14 cellular contexts compared by ENCODE assay signal in genomic region chr15:60557157-60557556, GRCh38.
DNase-seq lines count a peak whose midpoint lies in the region; ATAC-seq and TF ChIP-seq lines count a peak whose summit lies in the region.
"Had no signal": no experiment of that assay in that cellular context is flagged by ENCODE, and none has a peak within 500 bp of the region (broad histone marks: within the 10 kb centered on the region; RNA-seq: fewer than 3 reads in every experiment).

No MANE protein-coding gene starts in this region.

- intact Hi-C loops in esophagus muscularis mucosa (cut with DNase I) (no loop called here), testis (cut with DNase I; ENCODE audit: low total_unique reads) (no loop called here)

- H3K4me1 ChIP-seq in esophagus muscularis mucosa = peaks cover 4 to 52% (median 29%) of the 10 kb centered on the region in 4 donors
- H3K4me1 ChIP-seq in testis = peaks cover 47% of the 10 kb centered on the region
- H3K4me1 ChIP-seq: breast epithelium had no signal

- H3K27me3 Mint-ChIP-seq in activated T-cell treated with anti-CD3 and anti-CD28 coated beads, Interleukin-2, amount 50 U/mL, for 24 hours = no peaks in the 10 kb centered on the region
- no peaks in the 10 kb centered on the region for H3K27me3 Mint-ChIP-seq in T-helper 1 cell treated with Interleukin-12 subunit alpha and Interleukin-12 subunit beta and Interleukin-4 antibody, amounts not matched to agents 30 μg/mL and 1 μg/mL, for 36 hours (ENCODE audit: low read depth)
- H3K27me3 Mint-ChIP-seq: naive B cell had no signal

- TF ChIP-seq POLR2A in esophagus muscularis mucosa (IDR thresholded peaks at IDR 0.05; ENCODE audit: low read depth) (no peak), testis (IDR thresholded peaks at IDR 0.05) (no peak)

- no peak overlapping the region for H3K4me3 Mint-ChIP-seq in activated T-cell treated with anti-CD3 and anti-CD28 coated beads, Interleukin-2, amount 50 U/mL, for 24 hours
- H3K4me3 Mint-ChIP-seq in T-helper 1 cell treated with Interleukin-12 subunit alpha and Interleukin-12 subunit beta and Interleukin-4 antibody, amounts not matched to agents 30 μg/mL and 1 μg/mL, for 36 hours = peak overlapping the region; percentile 46
- H3K4me3 Mint-ChIP-seq: HFFc6, naive B cell had no signal

- 43% methylated on average over 3 of the region's 3 CpGs for WGBS in esophagus muscularis mucosa
- 40 to 51% methylated on average over 3 of the region's 3 CpGs for WGBS in testis, 2 donors

- no peak for DNase-seq in activated T-cell treated with anti-CD3 and anti-CD28 coated beads, Interleukin-2, amount 50 U/mL, for 24 hours
- DNase-seq in activated T-cell treated with anti-CD3 and anti-CD28 coated beads, Interleukin-2, amount 50 U/mL, for 1 hour = no peak
- DNase-seq in esophagus muscularis mucosa (ENCODE audit: extremely low spot score) (no peak), testis (no peak), middle frontal gyrus (ENCODE audit: extremely low spot score, low spot score) (no peak), SW480 (ENCODE audit: low spot score) (no peak)
- DNase-seq: glutamatergic neuron, HFFc6, naive B cell, NCI-H2171 treated with DMSO at 0.1 percent for 48 hours, SHP77 had no signal

- no peak overlapping the region for H3K4me3 ChIP-seq in esophagus muscularis mucosa
- no peak overlapping the region for H3K4me3 ChIP-seq in testis
- H3K4me3 ChIP-seq: breast epithelium had no signal

- peaks cover 53% of the 10 kb centered on the region for H3K36me3 Mint-ChIP-seq in activated T-cell treated with anti-CD3 and anti-CD28 coated beads, Interleukin-2, amount 50 U/mL, for 24 hours (ENCODE audit: low read depth)
- peaks cover 41% of the 10 kb centered on the region for H3K36me3 Mint-ChIP-seq in T-helper 1 cell treated with Interleukin-12 subunit alpha and Interleukin-12 subunit beta and Interleukin-4 antibody, amounts not matched to agents 30 μg/mL and 1 μg/mL, for 36 hours (ENCODE audit: low read depth)

- no peak for TF ChIP-seq CTCF in esophagus muscularis mucosa (IDR thresholded peaks at IDR 0.05)
- no peak for TF ChIP-seq CTCF in testis (IDR thresholded peaks at IDR 0.05)

- peaks cover 80% of the 10 kb centered on the region for H3K4me1 Mint-ChIP-seq in activated T-cell treated with anti-CD3 and anti-CD28 coated beads, Interleukin-2, amount 50 U/mL, for 24 hours (ENCODE audit: low read depth)
- peaks cover 63% of the 10 kb centered on the region for H3K4me1 Mint-ChIP-seq in T-helper 1 cell treated with Interleukin-12 subunit alpha and Interleukin-12 subunit beta and Interleukin-4 antibody, amounts not matched to agents 30 μg/mL and 1 μg/mL, for 36 hours (ENCODE audit: low read depth)
- H3K4me1 Mint-ChIP-seq: naive B cell had no signal

- H3K27ac ChIP-seq in esophagus muscularis mucosa (replicated peaks in 1 of 4) (peak overlapping the region in 3 of 4 donors; percentile 43 to 52 (median 51)), testis (peak overlapping the region; percentile 42 to 65)
- H3K27ac ChIP-seq: breast epithelium had no signal

- no peak for ATAC-seq in HG02970 (IDR thresholded peaks at IDR 0.05; ENCODE audit: low FRiP score, unreplicated experiment)

- TF ChIP-seq EP300 in esophagus muscularis mucosa (IDR thresholded peaks at IDR 0.05) = no peak

- H3K27ac Mint-ChIP-seq in activated T-cell treated with anti-CD3 and anti-CD28 coated beads, Interleukin-2, amount 50 U/mL, for 24 hours = peak overlapping the region; percentile 75
- H3K27ac Mint-ChIP-seq in T-helper 1 cell treated with Interleukin-12 subunit alpha and Interleukin-12 subunit beta and Interleukin-4 antibody, amounts not matched to agents 30 μg/mL and 1 μg/mL, for 36 hours = peak overlapping the region; percentile 72
- H3K27ac Mint-ChIP-seq: HFFc6, naive B cell had no signal

- H3K9me3 ChIP-seq in esophagus muscularis mucosa (no peaks in the 10 kb centered on the region), testis (no peaks in the 10 kb centered on the region)
- H3K9me3 ChIP-seq: breast epithelium had no signal

- H3K9me3 Mint-ChIP-seq in activated T-cell treated with anti-CD3 and anti-CD28 coated beads, Interleukin-2, amount 50 U/mL, for 24 hours = peaks cover 6% of the 10 kb centered on the region
- peaks cover 9% of the 10 kb centered on the region for H3K9me3 Mint-ChIP-seq in T-helper 1 cell treated with Interleukin-12 subunit alpha and Interleukin-12 subunit beta and Interleukin-4 antibody, amounts not matched to agents 30 μg/mL and 1 μg/mL, for 36 hours
- H3K9me3 Mint-ChIP-seq: HFFc6 had no signal

- H3K36me3 ChIP-seq in esophagus muscularis mucosa = no peaks in the 10 kb centered on the region
- H3K36me3 ChIP-seq in testis (ENCODE audit: low read depth, missing control alignments) = no peaks in the 10 kb centered on the region
- H3K36me3 ChIP-seq: breast epithelium had no signal

- H3K27me3 ChIP-seq in esophagus muscularis mucosa = no peaks in the 10 kb centered on the region
- no peaks in the 10 kb centered on the region for H3K27me3 ChIP-seq in testis
- H3K27me3 ChIP-seq: breast epithelium had no signal
